18 cellular contexts compared by ENCODE assay signal in genomic region chr7:92415225-92415624, GRCh38.
"Had no signal": no experiment of that assay in that cellular context is flagged by ENCODE, and none has a peak within 500 bp of the region (broad histone marks: within the 10 kb centered on the region; RNA-seq: fewer than 3 reads in every experiment).

No MANE protein-coding gene starts in this region.

- H3K4me1 ChIP-seq: ascending aorta, breast epithelium, foreskin keratinocyte, right atrium auricular region, stomach, testis had no signal

- H3K27ac ChIP-seq: ascending aorta, breast epithelium, foreskin keratinocyte, right atrium auricular region, skin epidermis, stomach, testis had no signal

- H3K36me3 ChIP-seq: ascending aorta, breast epithelium, right atrium auricular region, stomach had no signal

- H3K27me3 ChIP-seq: ascending aorta, breast epithelium, right atrium auricular region, stomach, testis had no signal

- H3K4me3 ChIP-seq: ascending aorta, breast epithelium, lung, right atrium auricular region, skin epidermis, stomach, testis had no signal

- DNase-seq: activated CD4-positive, alpha-beta T cell treated with anti-CD3 and anti-CD28 coated beads, Interleukin-2, amount 10 ng/mL, durations not matched to agents 7 days and 5 days; activated CD8-positive, alpha-beta T cell treated with anti-CD3 and anti-CD28 coated beads, Interleukin-2, amount 10 ng/mL, durations not matched to agents 7 days and 5 days; activated naive CD4-positive, alpha-beta T cell treated with anti-CD3 and anti-CD28 coated beads for 36 hours; activated naive CD8-positive, alpha-beta T cell treated with anti-CD3 and anti-CD28 coated beads, Interleukin-2, amount 50 U/mL, for 24 hours; activated T-cell treated with anti-CD3 and anti-CD28 coated beads, Interleukin-2, amount 50 U/mL, for 24 hours; cortex of kidney; effector CD4-positive, alpha-beta T cell; foreskin keratinocyte; kidney; stimulated activated CD4-positive, alpha-beta T cell treated with anti-CD3 and anti-CD28 coated beads, Interleukin-2, amount 100 ng/mL, for 48 hours; stomach; T1000; testis had no signal

- H3K9me3 ChIP-seq: ascending aorta, breast epithelium, right atrium auricular region, stomach, testis had no signal
